1 cellular context compared by ENCODE assay signal in the genomic region with DNA sequence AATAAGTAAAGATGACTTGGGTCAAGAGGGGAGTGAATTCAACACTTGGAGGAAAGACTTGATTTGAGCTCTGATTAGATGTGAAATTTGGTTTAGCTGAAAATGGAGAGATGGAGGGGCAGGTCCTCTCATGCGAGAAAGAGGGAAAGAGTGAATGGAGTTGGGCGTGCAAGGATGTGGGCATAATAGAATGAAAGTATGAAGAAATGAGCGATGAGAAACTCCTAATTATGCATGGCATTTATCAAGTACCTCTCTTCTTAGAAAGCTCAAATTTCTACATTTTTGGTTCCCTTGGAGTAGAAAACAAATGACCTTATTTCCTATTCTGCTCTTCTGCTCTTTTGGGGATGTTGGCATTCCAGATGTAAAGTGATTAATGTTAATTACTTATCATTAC.
TF ChIP-seq lines count a peak whose summit lies in the region.

No MANE protein-coding gene starts in this region.

TF ChIP-seq in IMR-90, 13 proteins besides CTCF, POLR2A, EP300 and RAD21:
- no peak for TF ChIP-seq FOS (IDR thresholded peaks at IDR 0.05; ENCODE audit: low read depth, low read length)
- TF ChIP-seq ELK1 (IDR thresholded peaks at IDR 0.05; ENCODE audit: borderline replicate concordance, low read depth, low read length) = no peak
- no peak for TF ChIP-seq MAZ (IDR thresholded peaks at IDR 0.05; ENCODE audit: borderline replicate concordance, low read depth, low read length)
- TF ChIP-seq BHLHE40 (IDR thresholded peaks at IDR 0.05; ENCODE audit: low read depth, low read length) = no peak
- no peak for TF ChIP-seq NFE2L2 (IDR thresholded peaks at IDR 0.05; ENCODE audit: low read depth, low read length)
- no peak for TF ChIP-seq SMC3 (IDR thresholded peaks at IDR 0.05; ENCODE audit: low read depth, low read length)
- no peak for TF ChIP-seq MXI1 (IDR thresholded peaks at IDR 0.05; ENCODE audit: borderline replicate concordance, low read depth, low read length)
- TF ChIP-seq, protein P1, sequence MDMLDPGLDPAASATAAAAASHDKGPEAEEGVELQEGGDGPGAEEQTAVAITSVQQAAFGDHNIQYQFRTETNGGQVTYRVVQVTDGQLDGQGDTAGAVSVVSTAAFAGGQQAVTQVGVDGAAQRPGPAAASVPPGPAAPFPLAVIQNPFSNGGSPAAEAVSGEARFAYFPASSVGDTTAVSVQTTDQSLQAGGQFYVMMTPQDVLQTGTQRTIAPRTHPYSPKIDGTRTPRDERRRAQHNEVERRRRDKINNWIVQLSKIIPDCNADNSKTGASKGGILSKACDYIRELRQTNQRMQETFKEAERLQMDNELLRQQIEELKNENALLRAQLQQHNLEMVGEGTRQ (IDR thresholded peaks at IDR 0.05; ENCODE audit: low read depth, low read length) = no peak
- no peak for TF ChIP-seq MAFK (IDR thresholded peaks at IDR 0.05; ENCODE audit: low read depth, low read length)
- no peak for TF ChIP-seq RCOR1 (IDR thresholded peaks at IDR 0.05; ENCODE audit: insufficient replicate concordance, low read length)
- no peak for TF ChIP-seq CEBPB (IDR thresholded peaks at IDR 0.05; ENCODE audit: low read depth, low read length)
- TF ChIP-seq CHD1 (IDR thresholded peaks at IDR 0.05; ENCODE audit: low read depth, low read length) = no peak
- TF ChIP-seq RFX5 (IDR thresholded peaks at IDR 0.05; ENCODE audit: low read depth, low read length) = no peak
